17 cellular contexts compared by ENCODE assay signal in genomic region chr4:26839016-26839415, GRCh38. TPM values are rescaled to one million over a fixed set of nuclear protein-coding genes. Genes with fewer than 3 reads are reported as not detected.
DNase-seq lines count a peak whose midpoint lies in the region; ATAC-seq and TF ChIP-seq lines count a peak whose summit lies in the region.
"Had no signal": no experiment of that assay in that cellular context is flagged by ENCODE, and none has a peak within 500 bp of the region (broad histone marks: within the 10 kb centered on the region; RNA-seq: fewer than 3 reads in every experiment).

No MANE protein-coding gene starts in this region.

- DNase-seq in EH (ENCODE audit: low read depth) = peak; percentile 61
- DNase-seq in OCI-LY7 (ENCODE audit: low spot score) = no peak
- DNase-seq in fibroblast of villous mesenchyme (ENCODE audit: low read depth) = peak; percentile 70
- no peak for DNase-seq in smooth muscle cell (lab: John Stamatoyannopoulos, UW; ENCODE audit: unreplicated experiment)
- no peak for DNase-seq in SW480 (ENCODE audit: low spot score)
- no peak for DNase-seq in ureter (ENCODE audit: low spot score)
- no peak for DNase-seq in CD4-positive, alpha-beta memory T cell
- DNase-seq: ACHN, GOT3, MV-4-11, NCI-H1417, NCI-H526 treated with DMSO at 0.1 percent for 48 hours, SW 1271 had no signal

- TF ChIP-seq CTCF in OCI-LY7 (conservative IDR thresholded peaks at IDR 0.05; ENCODE audit: low read length) (no peak), fibroblast of villous mesenchyme (IDR thresholded peaks at IDR 0.05; ENCODE audit: insufficient read depth, low read depth, low read length) (no peak), smooth muscle cell (IDR thresholded peaks at IDR 0.05; ENCODE audit: borderline replicate concordance, insufficient read depth, poor library complexity, severe bottlenecking) (no peak)

- H3K4me1 ChIP-seq in OCI-LY7 (ENCODE audit: insufficient read depth, low read length, poor library complexity, severe bottlenecking) (peaks cover 60% of the 10 kb centered on the region), smooth muscle cell (ENCODE audit: low read depth) (no peaks in the 10 kb centered on the region)
- H3K4me1 ChIP-seq in CD4-positive, alpha-beta memory T cell (ENCODE audit: insufficient read depth, low read length) = peaks cover 7% of the 10 kb centered on the region

- intact Hi-C loops in OCI-LY7 (cut with micrococcal nuclease; ENCODE audit: unreplicated experiment) = no loop called here
- intact Hi-C loops in CD4-positive, alpha-beta memory T cell (cut with micrococcal nuclease) = no loop called here

- H3K79me2 ChIP-seq in OCI-LY7 (ENCODE audit: insufficient read depth, low read depth, low read length) (no peaks in the 10 kb centered on the region), smooth muscle cell (ENCODE audit: low read depth) (no peaks in the 10 kb centered on the region)

- H3K27ac ChIP-seq in OCI-LY7 (ENCODE audit: low read depth, low read length, poor library complexity, severe bottlenecking) = peak overlapping the region; percentile 42
- H3K27ac ChIP-seq in smooth muscle cell (ENCODE audit: low read depth) = peak overlapping the region; percentile 20
- no peak overlapping the region for H3K27ac ChIP-seq in CD4-positive, alpha-beta memory T cell (ENCODE audit: low read depth, low read length)

- peak overlapping the region; percentile 54 for H2AFZ ChIP-seq in OCI-LY7 (ENCODE audit: low read length)
- H2AFZ ChIP-seq in smooth muscle cell (ENCODE audit: low read depth) = no peak overlapping the region

- H3K4me3 ChIP-seq in OCI-LY7 (ENCODE audit: low read depth, low read length, poor library complexity, severe bottlenecking) (no peak overlapping the region), fibroblast of villous mesenchyme (ENCODE audit: low read depth, low read length) (no peak overlapping the region), smooth muscle cell (no peak overlapping the region)
- H3K4me3 ChIP-seq in CD4-positive, alpha-beta memory T cell (ENCODE audit: low read length in 2 of 2) = no peak overlapping the region

- WGBS in smooth muscle cell (ENCODE audit: low lambda C conversion rate) = 57% methylated on average over 5 of the region's 5 CpGs

- no peaks in the 10 kb centered on the region for H3K27me3 ChIP-seq in smooth muscle cell (ENCODE audit: low read depth)
- H3K27me3 ChIP-seq in CD4-positive, alpha-beta memory T cell (ENCODE audit: insufficient read depth, low read length) = no peaks in the 10 kb centered on the region

- H3K9ac ChIP-seq in smooth muscle cell (ENCODE audit: low read depth) = no peak overlapping the region

- H3K9me2 ChIP-seq in OCI-LY7 (ENCODE audit: insufficient read depth, low read length) = no peaks in the 10 kb centered on the region

- H3F3A ChIP-seq in smooth muscle cell (ENCODE audit: low read depth) = no peaks in the 10 kb centered on the region

- CTCF ChIA-PET in OCI-LY7 (lab: Charles Lee; ENCODE audit: unreplicated experiment) = interaction anchor here (0.5 kb wide), 2 partner anchors 12 to 19 kb away, joined by 3 read pairs; no protein-coding TSS in a partner anchor
- CTCF ChIA-PET in CD4-positive, alpha-beta memory T cell (lab: Charles Lee; ENCODE audit: partially characterized antibody) = interaction anchor here (1.1 kb wide), 1 partner anchor 10 kb away, joined by 3 read pairs; no protein-coding TSS in a partner anchor

- H3K27ac Mint-ChIP-seq in CD4-positive, alpha-beta memory T cell = peak overlapping the region in 2 of 7 donors; percentile 0 to 69
- H3K27ac Mint-ChIP-seq: CD14-positive monocyte had no signal

- BruUV-seq in OCI-LY7 (replicated peaks; lab: Mats Ljungman, UMichigan) = no TSS peak

- H3K36me3 Mint-ChIP-seq in CD4-positive, alpha-beta memory T cell = no peaks in the 10 kb centered on the region
- H3K36me3 Mint-ChIP-seq: IgD-negative memory B cell had no signal

- ATAC-seq in GM18511 (IDR thresholded peaks at IDR 0.05; ENCODE audit: unreplicated experiment) = no peak
- ATAC-seq: Right ventricle myocardium inferior had no signal

- POLR2A ChIA-PET in OCI-LY7 (lab: Charles Lee) = interaction anchor here (1.1 to 14.4 kb wide), 4 partner anchors 9 to 47 kb away, joined by 4 to 440 read pairs (median 52); partner anchors contain the start of gene STIM2
- POLR2A ChIA-PET in CD4-positive, alpha-beta memory T cell (lab: Charles Lee; ENCODE audit: partially characterized antibody) = interaction anchor here (1.0 kb wide), 1 partner anchor 21 kb away, joined by 3 read pairs; no protein-coding TSS in a partner anchor

- H3K4me3 Mint-ChIP-seq in CD4-positive, alpha-beta memory T cell = peak overlapping the region in 1 of 8 donors; percentile 5
- H3K4me3 Mint-ChIP-seq: CD14-positive monocyte, IgD-negative memory B cell had no signal

- peaks cover 25% of the 10 kb centered on the region for H3K36me3 ChIP-seq in OCI-LY7 (ENCODE audit: insufficient read depth, low read length)
- no peaks in the 10 kb centered on the region for H3K36me3 ChIP-seq in smooth muscle cell (ENCODE audit: low read depth)
- H3K36me3 ChIP-seq in CD4-positive, alpha-beta memory T cell (ENCODE audit: insufficient read depth, low read length) = no peaks in the 10 kb centered on the region

- peaks cover 0 to 8% (median 2%) of the 10 kb centered on the region in 8 donors for H3K9me3 Mint-ChIP-seq in CD4-positive, alpha-beta memory T cell

- H3K4me1 Mint-ChIP-seq in CD4-positive, alpha-beta memory T cell = peaks cover 7 to 14% (median 10%) of the 10 kb centered on the region in 4 donors

- H3K27me3 Mint-ChIP-seq in CD4-positive, alpha-beta memory T cell = no peaks in the 10 kb centered on the region

- H4K20me1 ChIP-seq in OCI-LY7 (ENCODE audit: insufficient read depth, low read length) (no peaks in the 10 kb centered on the region), smooth muscle cell (ENCODE audit: low read depth) (no peaks in the 10 kb centered on the region)

- no peak overlapping the region for H3K4me2 ChIP-seq in OCI-LY7 (ENCODE audit: low read length)
- peak overlapping the region; percentile 24 for H3K4me2 ChIP-seq in smooth muscle cell

- peaks cover 35% of the 10 kb centered on the region; the same call in 1 of the 2 replicates for H3K9me3 ChIP-seq in OCI-LY7 (ENCODE audit: low read length)
- no peaks in the 10 kb centered on the region for H3K9me3 ChIP-seq in smooth muscle cell (replicated peaks; ENCODE audit: low read depth)
- no peaks in the 10 kb centered on the region for H3K9me3 ChIP-seq in CD4-positive, alpha-beta memory T cell (ENCODE audit: control insufficient read depth in 1 of 2, low read length in 2 of 2)

RNA-seq across cellular contexts. Expression of gene STIM2, which starts 21.6 kb away (rescaled TPM):
- total RNA-seq in OCI-LY7 (2014; rRNA removed; shearing (Covaris generic)) = 108 and 122 TPM in 2 replicates
- 309 and 368 TPM in 2 replicates for total RNA-seq in OCI-LY7 (2022)
- total RNA-seq in fibroblast of villous mesenchyme = 18.7 and 21.6 TPM in 2 replicates
- 69.0 and 77.1 TPM in 2 replicates for total RNA-seq in smooth muscle cell
- 31.0 and 31.3 TPM in 2 replicates for polyA plus RNA-seq in smooth muscle cell
- total RNA-seq in ureter = 31.2 TPM
- total RNA-seq in CD4-positive, alpha-beta memory T cell = 10 to 100 TPM; 84.6 to 91.7 TPM
- polyA plus RNA-seq in CD4-positive, alpha-beta memory T cell = 10 to 100 TPM; 23.8 to 40.7 TPM

Comparison
In these comparisons a context has a peak if more than half of its experiments do, and no peak if none do; other contexts are left out.
1. DNase-seq: peak in EH (single experiment) and fibroblast of villous mesenchyme (single experiment); none in OCI-LY7 (single experiment), smooth muscle cell (single experiment), SW480 (single experiment), ureter (single experiment) and CD4-positive, alpha-beta memory T cell (0 of 5).